In genomic region chr5:141850786-141851185, GRCh38 we compare ENCODE assay signal across 9 cellular contexts. TPM values are rescaled to one million over a fixed set of nuclear protein-coding genes. Genes with fewer than 3 reads are reported as not detected.
DNase-seq lines count a peak whose midpoint lies in the region; ATAC-seq, FAIRE-seq and TF ChIP-seq lines count a peak whose summit lies in the region.
"Had no signal": no experiment of that assay in that cellular context is flagged by ENCODE, and none has a peak within 500 bp of the region (broad histone marks: within the 10 kb centered on the region; RNA-seq: fewer than 3 reads in every experiment).

No MANE protein-coding gene starts in this region.

- H3K9me3 ChIP-seq in keratinocyte (ENCODE audit: control insufficient read depth, low read depth, low read length), result no peaks in the 10 kb centered on the region
- no peaks in the 10 kb centered on the region for H3K9me3 ChIP-seq in testis

- no peaks in the 10 kb centered on the region for H4K20me1 ChIP-seq in keratinocyte (ENCODE audit: control insufficient read depth, extremely low read depth, insufficient read depth, low read length)

- H3K4me3 Mint-ChIP-seq in T-helper 2 cell treated with Interferon-gamma antibody and Interleukin-4, amounts not matched to agents 5 μg/mL and 100 μg/mL, for 36 hours, result peak overlapping the region; percentile 72
- H3K4me3 Mint-ChIP-seq in activated T-helper 17 cell treated with anti-CD3 and anti-CD28 coated beads, Interleukin-2, amount 50 U/mL, for 72 hours, result peak overlapping the region; percentile 85

- no peak for ATAC-seq in activated T-helper 17 cell treated with anti-CD3 and anti-CD28 coated beads, Interleukin-2, amount 50 U/mL, for 72 hours (replicated peaks)
- no peak for ATAC-seq in HG02938 (IDR thresholded peaks at IDR 0.05; ENCODE audit: unreplicated experiment)

- H3K9ac ChIP-seq in keratinocyte (ENCODE audit: control insufficient read depth, extremely low read depth, insufficient read depth, low read length), result no peak overlapping the region

- H2AFZ ChIP-seq in keratinocyte (ENCODE audit: control insufficient read depth, low read length), result peak overlapping the region; percentile 40

- H3K27ac Mint-ChIP-seq in T-helper 2 cell treated with Interferon-gamma antibody and Interleukin-4, amounts not matched to agents 5 μg/mL and 100 μg/mL, for 36 hours, result peak overlapping the region; percentile 71
- H3K27ac Mint-ChIP-seq in activated T-helper 17 cell treated with anti-CD3 and anti-CD28 coated beads, Interleukin-2, amount 50 U/mL, for 72 hours, result peak overlapping the region; percentile 69

- H3K9me3 Mint-ChIP-seq in T-helper 2 cell treated with Interferon-gamma antibody and Interleukin-4, amounts not matched to agents 5 μg/mL and 100 μg/mL, for 36 hours, result no peaks in the 10 kb centered on the region
- no peaks in the 10 kb centered on the region for H3K9me3 Mint-ChIP-seq in activated T-helper 17 cell treated with anti-CD3 and anti-CD28 coated beads, Interleukin-2, amount 50 U/mL, for 72 hours

- H3K4me2 ChIP-seq in keratinocyte (ENCODE audit: control insufficient read depth, extremely low read depth, insufficient read depth, low read depth, low read length), result no peak overlapping the region

- dilution Hi-C loops in keratinocyte (cut with MboI; ENCODE audit: extremely low pct_ligation_motif_present, low sequenced_read_pairs), result no loop called here

- H3K4me1 ChIP-seq in keratinocyte (ENCODE audit: control insufficient read depth, extremely low read depth, insufficient read depth, low read length) (peaks cover 16% of the 10 kb centered on the region), testis (peaks cover 5% of the 10 kb centered on the region)

- FAIRE-seq in keratinocyte (lab: Jason Lieb, UNC), result no peak
- FAIRE-seq: bronchial epithelial cell had no signal

- peaks cover 0 to 3% of the 10 kb centered on the region in 2 experiments for H3K36me3 ChIP-seq in keratinocyte (ENCODE audit: control insufficient read depth in 2 of 2, extremely low read depth in 1 of 2, insufficient read depth in 2 of 2, low read length in 2 of 2)
- no peaks in the 10 kb centered on the region for H3K36me3 ChIP-seq in testis (ENCODE audit: low read depth, missing control alignments)

- H3K27ac ChIP-seq in keratinocyte (ENCODE audit: control insufficient read depth, insufficient read depth, low read length) (no peak overlapping the region), testis (peak overlapping the region; percentile 94)

- no peaks in the 10 kb centered on the region for H3K36me3 Mint-ChIP-seq in T-helper 2 cell treated with Interferon-gamma antibody and Interleukin-4, amounts not matched to agents 5 μg/mL and 100 μg/mL, for 36 hours (ENCODE audit: low read depth)
- H3K36me3 Mint-ChIP-seq in activated T-helper 17 cell treated with anti-CD3 and anti-CD28 coated beads, Interleukin-2, amount 50 U/mL, for 72 hours (ENCODE audit: low read depth), result no peaks in the 10 kb centered on the region

- 16 to 44% methylated on average over 2 to 10 of the region's 10 CpGs for WGBS in testis, 2 donors

- H3K4me3 ChIP-seq in keratinocyte (ENCODE audit: control insufficient read depth in 2 of 3, extremely low read depth in 1 of 3, insufficient read depth in 2 of 3, low read depth in 1 of 3, low read length in 3 of 3), result no peak overlapping the region
- peak overlapping the region; percentile 71 to 89 for H3K4me3 ChIP-seq in testis

- peaks cover 13% of the 10 kb centered on the region for H3K4me1 Mint-ChIP-seq in T-helper 2 cell treated with Interferon-gamma antibody and Interleukin-4, amounts not matched to agents 5 μg/mL and 100 μg/mL, for 36 hours (ENCODE audit: low read depth)
- peaks cover 8% of the 10 kb centered on the region for H3K4me1 Mint-ChIP-seq in activated T-helper 17 cell treated with anti-CD3 and anti-CD28 coated beads, Interleukin-2, amount 50 U/mL, for 72 hours

- no peaks in the 10 kb centered on the region for H3K79me2 ChIP-seq in keratinocyte (ENCODE audit: control insufficient read depth, insufficient read depth, low read length)

- H3K9me1 ChIP-seq in keratinocyte (ENCODE audit: control insufficient read depth, extremely low read depth, insufficient read depth, low read length), result no peaks in the 10 kb centered on the region

- TF ChIP-seq POLR2A in testis (IDR thresholded peaks at IDR 0.05), result no peak

- intact Hi-C loops in testis (cut with DNase I; ENCODE audit: low total_unique reads), result no loop called here

- TF ChIP-seq CTCF in keratinocyte (optimal IDR thresholded peaks at IDR 0.05 in 1 of 3, IDR thresholded peaks at IDR 0.05 in 1 of 3, conservative IDR thresholded peaks at IDR 0.05 in 1 of 3; ENCODE audit: extremely low read depth in 1 of 3, insufficient read depth in 2 of 3, low read length in 3 of 3), result no peak
- no peak for TF ChIP-seq CTCF in testis (IDR thresholded peaks at IDR 0.05)

- H3K27me3 Mint-ChIP-seq in T-helper 2 cell treated with Interferon-gamma antibody and Interleukin-4, amounts not matched to agents 5 μg/mL and 100 μg/mL, for 36 hours (ENCODE audit: low read depth), result peaks cover 2% of the 10 kb centered on the region
- no peaks in the 10 kb centered on the region for H3K27me3 Mint-ChIP-seq in activated T-helper 17 cell treated with anti-CD3 and anti-CD28 coated beads, Interleukin-2, amount 50 U/mL, for 72 hours

- DNase-seq in T-helper 2 cell treated with Interferon-gamma antibody and Interleukin-4, amounts not matched to agents 5 μg/mL and 100 μg/mL, for 36 hours (ENCODE audit: low spot score), result no peak
- DNase-seq in T-helper 2 cell (no peak), keratinocyte (ENCODE audit: low read depth, low spot score) (no peak), testis (no peak), NCI-H82 (lab: John Stamatoyannopoulos, UW) (no peak), GOT3 (lab: John Stamatoyannopoulos, UW) (no peak)

- H3K27me3 ChIP-seq in keratinocyte (ENCODE audit: control insufficient read depth, extremely low read depth, insufficient read depth, low read length) (no peaks in the 10 kb centered on the region), testis (no peaks in the 10 kb centered on the region)

RNA-seq across cellular contexts. Expression of gene PCDH1, which starts 27.4 kb away (rescaled TPM):
- under 1 TPM in 1 of 2 donors, not detected in 1; 0.64 TPM for total RNA-seq in activated T-helper 17 cell treated with anti-CD3 and anti-CD28 coated beads, Interleukin-2, amount 50 U/mL, for 72 hours
- polyA plus RNA-seq in keratinocyte, result 10.0 to 19.9 TPM (median 14.2 TPM) in 3 replicates
- polyA plus RNA-seq in keratinocyte (2011; ENCODE audit: low read depth), result 76.5 TPM
- polyA plus RNA-seq in keratinocyte (2011; cell fraction: cytosol; rRNA removed), result 6.6 and 7.2 TPM in 2 replicates
- 32.7 and 43.1 TPM in 2 replicates for polyA plus RNA-seq in keratinocyte (2011; cell fraction: nucleus; rRNA removed)
- polyA plus RNA-seq in keratinocyte (2012; ENCODE audit: low replicate concordance), result 18.0 and 74.0 TPM in 2 replicates
- 45.5 to 90.7 TPM (median 50.3 TPM) in 3 replicates for polyA minus RNA-seq in keratinocyte
- 24.2 TPM for polyA minus RNA-seq in keratinocyte (2011; cell fraction: cytosol; rRNA and poly(A)+ RNA removed)
- polyA minus RNA-seq in keratinocyte (2011; cell fraction: nucleus; rRNA and poly(A)+ RNA removed), result 71.8 and 73.0 TPM in 2 replicates
- total RNA-seq in testis, result 10 to 100 TPM in 1 of 2 donors, 1 to 10 TPM in 1; 9.6 to 10.6 TPM
- 5.6 TPM for polyA plus RNA-seq in testis (ENCODE audit: insufficient read depth, low read depth, low replicate concordance)

Comparison
In these comparisons a context has a peak if more than half of its experiments do, and no peak if none do; other contexts are left out.
1. H3K4me3 ChIP-seq: peak in testis (2 of 2); none in keratinocyte (0 of 3).
2. RNA of gene PCDH1, which starts 27.4 kb away (total RNA-seq): 9.6 to 10.6 TPM in testis; 0.64 TPM in activated T-helper 17 cell treated with anti-CD3 and anti-CD28 coated beads, Interleukin-2, amount 50 U/mL, for 72 hours; every median in the first group is over 4 times any median in the second.